10 cellular contexts compared by ENCODE assay signal in the genomic region with DNA sequence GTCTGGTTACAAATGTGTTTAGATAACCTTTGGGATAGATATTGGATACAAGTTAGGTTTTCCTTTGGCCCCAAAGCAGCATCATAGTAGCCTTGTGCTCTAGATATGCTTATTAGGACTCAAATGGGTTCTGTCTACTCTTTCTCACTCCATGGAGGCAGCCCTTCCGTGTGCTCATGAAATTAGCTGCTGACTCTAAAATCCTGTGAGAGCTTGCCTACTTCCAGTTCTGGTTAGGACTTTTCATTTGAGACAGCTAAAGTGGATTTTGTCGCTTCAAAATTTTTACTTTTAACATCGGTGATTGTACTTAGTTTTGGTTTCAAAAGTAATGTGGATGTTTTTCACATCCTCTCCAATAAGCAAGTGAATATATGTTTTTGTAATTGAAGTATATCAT. TPM values are rescaled to one million over a fixed set of nuclear protein-coding genes. Genes with fewer than 3 reads are reported as not detected.
DNase-seq lines count a peak whose midpoint lies in the region; FAIRE-seq and TF ChIP-seq lines count a peak whose summit lies in the region.
"Had no signal": no experiment of that assay in that cellular context is flagged by ENCODE, and none has a peak within 500 bp of the region (broad histone marks: within the 10 kb centered on the region; RNA-seq: fewer than 3 reads in every experiment).

No MANE protein-coding gene starts in this region.

- H3K9me3 ChIP-seq in liver (ENCODE audit: control insufficient read depth in 4 of 4, low read length in 3 of 4) (no peaks in the 10 kb centered on the region), testis (no peaks in the 10 kb centered on the region)

- intact Hi-C loops in testis (cut with DNase I; ENCODE audit: low total_unique reads), result no loop called here

- no peak for FAIRE-seq in GM12891 (lab: Jason Lieb, UNC)
- FAIRE-seq: islet of Langerhans had no signal

- no peaks in the 10 kb centered on the region for H3K27me3 ChIP-seq in liver (ENCODE audit: control insufficient read depth in 4 of 4, insufficient read depth in 4 of 4, low read length in 3 of 4)
- no peaks in the 10 kb centered on the region for H3K27me3 ChIP-seq in testis

- H3K27ac ChIP-seq in liver (ENCODE audit: low read depth in 1 of 2, low read length in 2 of 2) (peak overlapping the region; percentile 88 to 96), testis (peak overlapping the region; percentile 95 to 98)

- in situ Hi-C loops in astrocyte of the cerebellum (cut with HindIII; ENCODE audit: low sequenced_read_pairs), result no loop called here

- H3K9ac ChIP-seq in liver (ENCODE audit: low read depth in 1 of 2, low read length in 2 of 2), result peak overlapping the region; percentile 99

- peak; percentile 38 for DNase-seq in activated CD8-positive, alpha-beta memory T cell treated with anti-CD3 and anti-CD28 coated beads for 24 hours
- no peak for DNase-seq in activated CD8-positive, alpha-beta memory T cell treated with anti-CD3 and anti-CD28 coated beads, Interleukin-2, amount 50 U/mL, for 4 hours
- DNase-seq in astrocyte of the cerebellum (ENCODE audit: low read depth), result no peak
- no peak for DNase-seq in testis
- DNase-seq in GM12891 (ENCODE audit: insufficient read length, low spot score), result no peak
- DNase-seq in GM19238 (ENCODE audit: insufficient read length, low spot score), result no peak
- DNase-seq in HK-2 (ENCODE audit: unreplicated experiment), result no peak
- DNase-seq: NCI-H1436 treated with DMSO at 0.1 percent for 48 hours had no signal

- no peak for TF ChIP-seq RAD21 in liver (IDR thresholded peaks at IDR 0.05)

- 45% methylated on average over 3 of the region's 3 CpGs for WGBS in liver
- 35 to 40% methylated on average over 3 of the region's 3 CpGs for WGBS in testis, 2 donors

- H3K36me3 ChIP-seq in liver (ENCODE audit: control insufficient read depth in 4 of 4, insufficient read depth in 3 of 4, low read depth in 1 of 4, low read length in 3 of 4) (peaks cover 4 to 13% (median 6%) of the 10 kb centered on the region in 4 donors), testis (ENCODE audit: low read depth, missing control alignments) (no peaks in the 10 kb centered on the region)

- H3K4me1 ChIP-seq in liver (ENCODE audit: control insufficient read depth in 4 of 4, insufficient read depth in 4 of 4, low read length in 3 of 4) (peaks cover 5 to 27% (median 23%) of the 10 kb centered on the region in 4 donors), testis (peaks cover 24% of the 10 kb centered on the region)

- no peak for TF ChIP-seq CTCF in astrocyte of the cerebellum (IDR thresholded peaks at IDR 0.05; ENCODE audit: low read depth, low read length, missing control alignments)
- TF ChIP-seq CTCF in liver (IDR thresholded peaks at IDR 0.05; ENCODE audit: low read depth, low read length, missing input control), result no peak
- no peak for TF ChIP-seq CTCF in testis (IDR thresholded peaks at IDR 0.05)

- TF ChIP-seq POLR2A in testis (IDR thresholded peaks at IDR 0.05), result no peak
- no peak for TF ChIP-seq POLR2A in GM12891 (IDR thresholded peaks at IDR 0.05; ENCODE audit: low read depth, low read length)

- H3K4me3 ChIP-seq in astrocyte of the cerebellum (ENCODE audit: low read depth, low read length) (peak overlapping the region; percentile 88), liver (ENCODE audit: low read depth in 1 of 3, low read length in 3 of 3) (peak overlapping the region; percentile 96 to 100 (median 97)), testis (peak overlapping the region; percentile 90 to 91)

TF ChIP-seq in liver, 16 proteins besides CTCF, POLR2A, EP300 and RAD21 (continues in another document):
- TF ChIP-seq, protein P1, sequence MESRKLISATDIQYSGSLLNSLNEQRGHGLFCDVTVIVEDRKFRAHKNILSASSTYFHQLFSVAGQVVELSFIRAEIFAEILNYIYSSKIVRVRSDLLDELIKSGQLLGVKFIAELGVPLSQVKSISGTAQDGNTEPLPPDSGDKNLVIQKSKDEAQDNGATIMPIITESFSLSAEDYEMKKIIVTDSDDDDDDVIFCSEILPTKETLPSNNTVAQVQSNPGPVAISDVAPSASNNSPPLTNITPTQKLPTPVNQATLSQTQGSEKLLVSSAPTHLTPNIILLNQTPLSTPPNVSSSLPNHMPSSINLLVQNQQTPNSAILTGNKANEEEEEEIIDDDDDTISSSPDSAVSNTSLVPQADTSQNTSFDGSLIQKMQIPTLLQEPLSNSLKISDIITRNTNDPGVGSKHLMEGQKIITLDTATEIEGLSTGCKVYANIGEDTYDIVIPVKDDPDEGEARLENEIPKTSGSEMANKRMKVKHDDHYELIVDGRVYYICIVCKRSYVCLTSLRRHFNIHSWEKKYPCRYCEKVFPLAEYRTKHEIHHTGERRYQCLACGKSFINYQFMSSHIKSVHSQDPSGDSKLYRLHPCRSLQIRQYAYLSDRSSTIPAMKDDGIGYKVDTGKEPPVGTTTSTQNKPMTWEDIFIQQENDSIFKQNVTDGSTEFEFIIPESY (IDR thresholded peaks at IDR 0.05), result no peak
- peak; percentile 14 to 24 for TF ChIP-seq HNF4A (conservative IDR thresholded peaks at IDR 0.05)
- TF ChIP-seq RXRA (IDR thresholded peaks at IDR 0.05), result peak in 1 of 2 donors; percentile 33
- TF ChIP-seq JUND (IDR thresholded peaks at IDR 0.05), result no peak
- no peak for TF ChIP-seq GABPA (IDR thresholded peaks at IDR 0.05 in 1 of 2, conservative IDR thresholded peaks at IDR 0.05 in 1 of 2)

TF ChIP-seq in GM12891, 5 proteins besides CTCF, POLR2A, EP300 and RAD21:
- TF ChIP-seq POU2F2 (IDR thresholded peaks at IDR 0.05; ENCODE audit: low read depth, low read length) (no peak), SPI1 (IDR thresholded peaks at IDR 0.05; ENCODE audit: low read depth, low read length) (no peak), TAF1 (IDR thresholded peaks at IDR 0.05; ENCODE audit: low read depth, low read length) (no peak), POLR2AphosphoS5 (IDR thresholded peaks at IDR 0.05; ENCODE audit: low read depth, low read length) (no peak), PAX5 (IDR thresholded peaks at IDR 0.05; ENCODE audit: insufficient read depth, low read length, severe bottlenecking) (no peak)
TF ChIP-seq in GM12891: peak in this region for 0.

RNA-seq across cellular contexts. Expression of a gene that starts 1.6 kb away (rescaled TPM):
- total RNA-seq in liver (10 to 100 TPM; 64.0 to 82.6 TPM), testis (100 to 1,000 TPM; 104 to 135 TPM)
- polyA plus RNA-seq in liver (10 to 100 TPM; 37.5 to 42.1 TPM), testis (ENCODE audit: insufficient read depth, low read depth, low replicate concordance) (179 TPM)
- 92.2 TPM for polyA plus RNA-seq in GM12891 (2012; ENCODE audit: low read depth, missing spikeins)
